In genomic region chr19:56309511-56310185, GRCh38 we compare ENCODE assay signal across 8 cellular contexts. TPM values are rescaled to one million over a fixed set of nuclear protein-coding genes. Genes with fewer than 3 reads are reported as not detected.
DNase-seq lines count a peak whose midpoint lies in the region; ATAC-seq and TF ChIP-seq lines count a peak whose summit lies in the region.

No MANE protein-coding gene starts in this region.

- DNase-seq in Calu3 (peak; percentile 73), SHP77 (lab: John Stamatoyannopoulos, UW) (peak; percentile 13 to 22), activated gamma-delta T cell (lab: John Stamatoyannopoulos, UW) (peak; percentile 23), heart left ventricle (peak; percentile 23 to 74 (median 54))
- DNase-seq in stimulated activated CD4-positive, alpha-beta T cell treated with anti-CD3 and anti-CD28 coated beads, Interleukin-15, amount 100 ng/mL, for 24 hours: peak; percentile 71

- H3K9me3 ChIP-seq in heart left ventricle: no peaks in the 10 kb centered on the region

- TF ChIP-seq CTCF in Calu3 (IDR thresholded peaks at IDR 0.05; ENCODE audit: unreplicated experiment) (peak; percentile 87), heart left ventricle (IDR thresholded peaks at IDR 0.05) (peak; percentile 42 to 76 (median 62))

- peaks cover 29% of the 10 kb centered on the region for H3K36me3 Mint-ChIP-seq in Calu3 (ENCODE audit: insufficient read depth, unreplicated experiment)

- H3K27ac Mint-ChIP-seq in Calu3 (ENCODE audit: unreplicated experiment): no peak overlapping the region

- intact Hi-C loops in Calu3 (cut with micrococcal nuclease; ENCODE audit: unreplicated experiment) (loop anchor here (5.0 kb wide), 1 partner anchor 57 kb away; no protein-coding TSS in a partner anchor), heart left ventricle (cut with DNase I) (no loop called here)

- H3K27me3 ChIP-seq in heart left ventricle: no peaks in the 10 kb centered on the region

- no peaks in the 10 kb centered on the region for H3K9me3 Mint-ChIP-seq in Calu3 (ENCODE audit: low read depth, unreplicated experiment)

- WGBS in heart left ventricle, 4 donors: 67 to 82% (median 76%) methylated on average over 11 of the region's 11 CpGs

- H3K4me3 ChIP-seq in heart left ventricle: no peak overlapping the region

- no peak overlapping the region for H3K4me3 Mint-ChIP-seq in Calu3 (ENCODE audit: low read depth, unreplicated experiment)

- peaks cover 14% of the 10 kb centered on the region for H3K4me1 Mint-ChIP-seq in Calu3 (ENCODE audit: low read depth, unreplicated experiment)

- CTCF ChIA-PET in Calu3 (lab: Charles Lee): interaction anchor here (0.5 to 1.7 kb wide), 8 partner anchors 24 to 1304 kb away, joined by 3 to 12 read pairs (median 3); no protein-coding TSS in a partner anchor

- TF ChIP-seq POLR2A in heart left ventricle (IDR thresholded peaks at IDR 0.05): no peak

- no peaks in the 10 kb centered on the region for H3K27me3 Mint-ChIP-seq in Calu3 (ENCODE audit: unreplicated experiment)

- ATAC-seq in HG03469 (IDR thresholded peaks at IDR 0.05; ENCODE audit: unreplicated experiment) (peak; percentile 36), heart left ventricle (peak in 2 of 4 donors; percentile 24 to 40), GM21515 (IDR thresholded peaks at IDR 0.05; ENCODE audit: unreplicated experiment) (no peak), HG02973 (IDR thresholded peaks at IDR 0.05; ENCODE audit: unreplicated experiment) (no peak)

- peaks cover 0 to 33% (median 16%) of the 10 kb centered on the region in 9 donors for H3K36me3 ChIP-seq in heart left ventricle

- H3K4me1 ChIP-seq in heart left ventricle: peaks cover 0 to 24% (median 12%) of the 10 kb centered on the region in 12 donors

- H3K27ac ChIP-seq in heart left ventricle: no peak overlapping the region

- BruUV-seq in Calu3 (replicated peaks; lab: Mats Ljungman, UMichigan): no TSS peak

RNA-seq across cellular contexts. Expression of gene ZSCAN5A, which starts 5.0 kb away (rescaled TPM):
- 13.5 and 14.9 TPM in 2 replicates for total RNA-seq in Calu3 (2022)
- total RNA-seq in heart left ventricle: 10 to 100 TPM in 7 of 9 donors, 1 to 10 TPM in 2; 3.3 to 26.6 (median 18.1) TPM
- polyA plus RNA-seq in heart left ventricle: 10 to 100 TPM; 15.5 to 17.6 TPM

RNA-seq across cellular contexts. Expression of gene EDDM13, which starts 37.1 kb away (rescaled TPM):
- total RNA-seq in Calu3 (2022) (not detected in 2 replicates), heart left ventricle (not detected)
- polyA plus RNA-seq in heart left ventricle: under 1 TPM in 1 of 2 donors, not detected in 1; 0.42 TPM

Comparison
In these comparisons a context has a peak if more than half of its experiments do, and no peak if none do; other contexts are left out.
1. DNase-seq: peak in every context shown above with its lines; median percentile 73 in Calu3; 71 in stimulated activated CD4-positive, alpha-beta T cell treated with anti-CD3 and anti-CD28 coated beads, Interleukin-15, amount 100 ng/mL, for 24 hours; 54 in heart left ventricle; 23 in activated gamma-delta T cell; 18 in SHP77.